12 cellular contexts compared by ENCODE assay signal in genomic region chr6:79421001-79421411, GRCh38.
DNase-seq lines count a peak whose midpoint lies in the region; ATAC-seq and TF ChIP-seq lines count a peak whose summit lies in the region.
"Had no signal": no experiment of that assay in that cellular context is flagged by ENCODE, and none has a peak within 500 bp of the region (broad histone marks: within the 10 kb centered on the region; RNA-seq: fewer than 3 reads in every experiment).

No MANE protein-coding gene starts in this region.

- H3K9me2 ChIP-seq in PC-9 (ENCODE audit: insufficient read depth), result no peaks in the 10 kb centered on the region

- DNase-seq in DND-41, result no peak
- peak; percentile 93 for DNase-seq in NCI-H226
- peak; percentile 72 for DNase-seq in epithelial cell of esophagus (ENCODE audit: low read depth)
- DNase-seq in omental fat pad (ENCODE audit: low spot score), result no peak
- no peak for DNase-seq in PC-9
- DNase-seq in OCI-M1 (lab: John Stamatoyannopoulos, UW), result no peak
- no peak for DNase-seq in iPS-NIHi11 (ENCODE audit: low spot score)
- DNase-seq: H7, MV-4-11, Right ventricle myocardium superior, stomach had no signal

- ATAC-seq in DND-41 (ENCODE audit: insufficient read depth, low read depth) (no peak), omental fat pad (ENCODE audit: low FRiP score) (peak; percentile 89)

- BruUV-seq in PC-9 (replicated peaks; lab: Mats Ljungman, UMichigan), result no TSS peak

- H3K36me3 ChIP-seq in DND-41 (ENCODE audit: insufficient read depth, low read length) (no peaks in the 10 kb centered on the region), PC-9 (ENCODE audit: low read depth) (no peaks in the 10 kb centered on the region)
- H3K36me3 ChIP-seq: stomach had no signal

- no peak overlapping the region for H3K4me3 ChIP-seq in DND-41 (ENCODE audit: low read depth in 1 of 2, low read length in 2 of 2)
- no peak overlapping the region for H3K4me3 ChIP-seq in epithelial cell of esophagus (ENCODE audit: low read length)
- H3K4me3 ChIP-seq in PC-9, result no peak overlapping the region
- H3K4me3 ChIP-seq: GM12878, stomach had no signal

- H4K20me1 ChIP-seq in DND-41 (ENCODE audit: insufficient read depth, low read length) (no peaks in the 10 kb centered on the region), PC-9 (ENCODE audit: insufficient read depth) (no peaks in the 10 kb centered on the region)

- no peaks in the 10 kb centered on the region for H3F3A ChIP-seq in PC-9 (ENCODE audit: insufficient read depth, low read depth)

- no peak for TF ChIP-seq CTCF in DND-41 (IDR thresholded peaks at IDR 0.05; ENCODE audit: borderline replicate concordance, extremely low read depth, low read length, poor library complexity, severe bottlenecking)
- TF ChIP-seq CTCF in epithelial cell of esophagus (IDR thresholded peaks at IDR 0.05; ENCODE audit: insufficient read depth, low read depth, low read length, missing control alignments), result no peak
- no peak for TF ChIP-seq CTCF in omental fat pad (IDR thresholded peaks at IDR 0.05)
- no peak for TF ChIP-seq CTCF in PC-9 (conservative IDR thresholded peaks at IDR 0.05)

- H3K27ac ChIP-seq in DND-41 (ENCODE audit: low read length) (peak overlapping the region; percentile 73), PC-9 (no peak overlapping the region)
- H3K27ac ChIP-seq: stomach had no signal

- H2AFZ ChIP-seq in DND-41 (ENCODE audit: low read depth, low read length), result peak overlapping the region; percentile 71; the same call in 1 of the 2 replicates
- no peak overlapping the region for H2AFZ ChIP-seq in PC-9

- H3K4me1 ChIP-seq in DND-41 (ENCODE audit: insufficient read depth, low read length) (peaks cover 35% of the 10 kb centered on the region), PC-9 (replicated peaks; ENCODE audit: insufficient read depth) (no peaks in the 10 kb centered on the region)

- CTCF ChIA-PET in PC-9 (lab: Charles Lee), result no interaction called here

- H3K9me3 ChIP-seq in DND-41 (ENCODE audit: insufficient read depth, low read length, severe bottlenecking) (no peaks in the 10 kb centered on the region), PC-9 (ENCODE audit: insufficient read depth, low read depth) (no peaks in the 10 kb centered on the region)
- H3K9me3 ChIP-seq: stomach had no signal

- intact Hi-C loops in PC-9 (cut with micrococcal nuclease; ENCODE audit: unreplicated experiment), result no loop called here

- H3K9ac ChIP-seq in DND-41 (ENCODE audit: low read depth, low read length), result no peak overlapping the region

- H3K79me2 ChIP-seq in DND-41 (ENCODE audit: insufficient read depth, low read length) (no peaks in the 10 kb centered on the region), PC-9 (ENCODE audit: low read depth) (no peaks in the 10 kb centered on the region)

- H3K4me2 ChIP-seq in DND-41 (ENCODE audit: insufficient read depth, low read length) (peak overlapping the region; percentile 56; the same call in 1 of the 2 replicates), PC-9 (no peak overlapping the region)

- no peaks in the 10 kb centered on the region for H3K27me3 ChIP-seq in DND-41 (ENCODE audit: insufficient read depth, low read length, poor library complexity)
- H3K27me3 ChIP-seq in PC-9 (ENCODE audit: insufficient read depth, low read depth), result no peaks in the 10 kb centered on the region
- H3K27me3 ChIP-seq: stomach had no signal

- POLR2A ChIA-PET in PC-9 (lab: Charles Lee; ENCODE audit: unreplicated experiment), result no interaction called here

Comparison
In these comparisons a context has a peak if more than half of its experiments do, and no peak if none do; other contexts are left out.
1. DNase-seq: peak in NCI-H226 (single experiment) and epithelial cell of esophagus (single experiment); none in DND-41 (single experiment), omental fat pad (single experiment), PC-9 (0 of 2), OCI-M1 (single experiment) and iPS-NIHi11 (single experiment).